In the genomic region with DNA sequence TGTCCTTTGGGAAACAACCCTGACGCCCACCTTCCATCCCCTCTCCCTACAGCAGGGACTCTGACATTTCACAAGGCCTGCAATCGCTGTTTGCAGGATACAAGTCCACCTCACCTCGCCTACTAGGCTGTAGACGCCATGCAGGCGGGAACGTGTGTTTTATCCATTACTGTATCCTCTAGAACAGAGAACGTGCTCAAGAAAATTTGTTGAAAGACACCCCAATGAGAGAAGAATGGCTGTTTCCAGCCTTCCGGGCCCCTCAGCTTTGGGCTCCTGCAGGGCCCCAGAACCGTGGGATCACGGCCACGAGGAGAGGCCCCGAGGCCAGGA, we compare ENCODE assay signal across 8 cellular contexts. TPM values are rescaled to one million over a fixed set of nuclear protein-coding genes. Genes with fewer than 3 reads are reported as not detected.
DNase-seq lines count a peak whose midpoint lies in the region; ATAC-seq and TF ChIP-seq lines count a peak whose summit lies in the region.

No MANE protein-coding gene starts in this region.

- no peaks in the 10 kb centered on the region for H3K9me3 ChIP-seq in ES-I3 (ENCODE audit: control insufficient read depth, insufficient read depth, low read length)
- H3K9me3 ChIP-seq in esophagus muscularis mucosa = no peaks in the 10 kb centered on the region
- no peaks in the 10 kb centered on the region for H3K9me3 ChIP-seq in prostate gland

- no peak for TF ChIP-seq POLR2A in esophagus muscularis mucosa (IDR thresholded peaks at IDR 0.05; ENCODE audit: low read depth)
- TF ChIP-seq POLR2A in prostate gland (IDR thresholded peaks at IDR 0.05) = no peak

- CTCF ChIA-PET in RWPE1 (lab: Yijun Ruan, JAX) = interaction anchor here (1.0 to 1.3 kb wide), 2 partner anchors 150 to 245 kb away, joined by 3 to 4 read pairs; a partner anchor contains a TSS

- no peaks in the 10 kb centered on the region for H3K27me3 ChIP-seq in esophagus muscularis mucosa
- H3K27me3 ChIP-seq in prostate gland (replicated peaks; ENCODE audit: insufficient read depth) = no peaks in the 10 kb centered on the region

- intact Hi-C loops in esophagus muscularis mucosa (cut with DNase I) = loop anchor here (5.0 kb wide), 2 partner anchors 150 to 240 kb away; a partner anchor contains a TSS
- intact Hi-C loops in prostate gland (cut with DNase I) = loop anchor here (5.0 kb wide), 3 partner anchors 85 to 240 kb away; a partner anchor contains a TSS

- WGBS in esophagus muscularis mucosa = 32% methylated on average over 12 of the region's 12 CpGs
- WGBS in prostate gland = 46% methylated on average over 12 of the region's 12 CpGs

- DNase-seq in RWPE1 (ENCODE audit: low spot score) = no peak
- DNase-seq in esophagus muscularis mucosa (ENCODE audit: extremely low spot score) = no peak
- DNase-seq in prostate gland (ENCODE audit: low spot score) = no peak
- DNase-seq in retina = no peak

- H3K36me3 ChIP-seq in ES-I3 (ENCODE audit: insufficient read depth, low read length) = peaks cover 22% of the 10 kb centered on the region
- H3K36me3 ChIP-seq in esophagus muscularis mucosa = peaks cover 28 to 42% (median 34%) of the 10 kb centered on the region in 4 donors
- peaks cover 0 to 2% of the 10 kb centered on the region in 2 donors for H3K36me3 ChIP-seq in prostate gland

- H3K4me1 ChIP-seq in ES-I3 (ENCODE audit: insufficient read depth, low read length) = peaks cover 28% of the 10 kb centered on the region; the same call in 1 of the 2 replicates
- H3K4me1 ChIP-seq in esophagus muscularis mucosa = peaks cover 48 to 88% (median 69%) of the 10 kb centered on the region in 4 donors
- H3K4me1 ChIP-seq in prostate gland (replicated peaks) = peaks cover 7% of the 10 kb centered on the region

- ATAC-seq in HG02981 (IDR thresholded peaks at IDR 0.05; ENCODE audit: unreplicated experiment) (no peak), HG02870 (IDR thresholded peaks at IDR 0.05; ENCODE audit: unreplicated experiment) (no peak), GM21723 (IDR thresholded peaks at IDR 0.05; ENCODE audit: unreplicated experiment) (no peak)

- no peak for TF ChIP-seq EP300 in esophagus muscularis mucosa (IDR thresholded peaks at IDR 0.05)

- POLR2A ChIA-PET in RWPE1 (lab: Yijun Ruan, JAX; ENCODE audit: low non-redundant PET) = no interaction called here

- peak overlapping the region; percentile 64 for H3K9ac ChIP-seq in ES-I3 (ENCODE audit: low read depth, low read length)

- H3K4me3 ChIP-seq in esophagus muscularis mucosa (peak overlapping the region; percentile 60 to 73 (median 62)), prostate gland (peak overlapping the region; percentile 34 to 44)

- H3K27ac ChIP-seq in RWPE1 (peak overlapping the region; percentile 86), esophagus muscularis mucosa (replicated peaks in 1 of 4) (peak overlapping the region in 2 of 4 donors; percentile 81 to 86), prostate gland (no peak overlapping the region)

- TF ChIP-seq CTCF in RWPE1 (conservative IDR thresholded peaks at IDR 0.05; ENCODE audit: low read depth) = no peak
- no peak for TF ChIP-seq CTCF in esophagus muscularis mucosa (IDR thresholded peaks at IDR 0.05)
- TF ChIP-seq CTCF in prostate gland (IDR thresholded peaks at IDR 0.05) = no peak

RNA-seq across cellular contexts. Expression of a gene that starts 1.5 kb away (rescaled TPM):
- total RNA-seq in esophagus muscularis mucosa = 10 to 100 TPM in 1 of 4 donors, 1 to 10 TPM in 3; 5.8 to 11.3 (median 7.9) TPM
- 10 to 100 TPM in 1 of 2 donors, 1 to 10 TPM in 1; 7.7 to 43.3 TPM for total RNA-seq in prostate gland

RNA-seq across cellular contexts. Expression of a gene that starts 8.4 kb away (rescaled TPM):
- total RNA-seq in esophagus muscularis mucosa = 1,000 to 10,000 TPM in 2 of 4 donors, 100 to 1,000 TPM in 2; 445 to 1,296 (median 979) TPM
- total RNA-seq in prostate gland = 100 to 1,000 TPM; 531 to 611 TPM
